In the genomic region with DNA sequence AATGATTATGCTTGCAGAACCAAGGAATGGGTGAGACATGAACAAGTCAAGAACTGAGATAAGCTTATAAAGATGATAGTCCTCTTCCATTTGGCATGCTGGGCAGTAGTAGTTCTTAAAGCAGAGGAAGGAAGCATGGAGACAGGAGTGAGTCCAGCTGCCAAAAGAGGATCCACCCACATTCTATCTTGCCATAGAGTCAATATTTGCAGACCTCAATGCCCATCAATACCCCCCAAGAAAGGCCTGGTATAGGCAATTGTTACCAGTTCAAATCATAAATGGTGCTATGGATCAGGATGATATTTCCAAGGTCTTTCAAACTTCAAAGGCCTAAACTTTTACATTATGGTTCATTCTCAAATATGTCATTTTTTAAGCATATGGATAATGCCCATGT, we compare ENCODE assay signal across 21 cellular contexts. TPM values are rescaled to one million over a fixed set of nuclear protein-coding genes. Genes with fewer than 3 reads are reported as not detected.
DNase-seq lines count a peak whose midpoint lies in the region; ATAC-seq, FAIRE-seq and TF ChIP-seq lines count a peak whose summit lies in the region.
"Had no signal": no experiment of that assay in that cellular context is flagged by ENCODE, and none has a peak within 500 bp of the region (broad histone marks: within the 10 kb centered on the region; RNA-seq: fewer than 3 reads in every experiment).

No MANE protein-coding gene starts in this region.

- RAD21 ChIA-PET in GM12878 (lab: Charles Lee; ENCODE audit: unreplicated experiment), result interaction anchor here (0.7 to 12.3 kb wide), 7 partner anchors 9 to 48 kb away, joined by 4 to 189 read pairs (median 6); no protein-coding TSS in a partner anchor

- CTCF ChIA-PET in Calu3 (lab: Charles Lee) (no interaction called here), GM12878 (lab: Yijun Ruan, JAX) (interaction anchor here (0.8 to 11.3 kb wide), 9 partner anchors 10 to 207 kb away, joined by 3 to 117 read pairs (median 6); no protein-coding TSS in a partner anchor)

- H3K9ac ChIP-seq in GM12878 (ENCODE audit: control insufficient read depth, insufficient read depth, low read length), result no peak overlapping the region
- H3K9ac ChIP-seq: KMS-11 had no signal

- intact Hi-C loops in Calu3 (cut with micrococcal nuclease; ENCODE audit: unreplicated experiment), result loop anchor here (5.0 kb wide), 1 partner anchor 33 kb away; no protein-coding TSS in a partner anchor
- intact Hi-C loops in GM12878 (cut with micrococcal nuclease; ENCODE audit: unreplicated experiment), result loop anchor here (5.0 kb wide), 1 partner anchor 83 kb away; no protein-coding TSS in a partner anchor

- TF ChIP-seq EP300 in GM12878 (IDR thresholded peaks at IDR 0.05; ENCODE audit: borderline replicate concordance in 1 of 2, control insufficient read depth in 1 of 2, low read depth in 2 of 2, low read length in 2 of 2), result no peak

- no peaks in the 10 kb centered on the region for H3K9me3 Mint-ChIP-seq in Calu3 (ENCODE audit: low read depth, unreplicated experiment)
- H3K9me3 Mint-ChIP-seq: CD4-positive, alpha-beta memory T cell had no signal

- H3K4me3 ChIP-seq in GM12878, result peak overlapping the region; percentile 36
- no peak overlapping the region for H3K4me3 ChIP-seq in osteoblast (ENCODE audit: insufficient read depth, low read length)

- H3K27me3 Mint-ChIP-seq in Calu3 (ENCODE audit: unreplicated experiment), result no peaks in the 10 kb centered on the region
- H3K27me3 Mint-ChIP-seq: CD4-positive, alpha-beta memory T cell had no signal

- no peak for TF ChIP-seq POLR2A in GM12878 (IDR thresholded peaks at IDR 0.05; ENCODE audit: low read depth, low read length)

- H3K27ac Mint-ChIP-seq in Calu3 (ENCODE audit: unreplicated experiment), result no peak overlapping the region

- H3K4me1 ChIP-seq in GM12878 (ENCODE audit: control insufficient read depth, insufficient read depth, low read length), result peaks cover 24% of the 10 kb centered on the region
- H3K4me1 ChIP-seq in osteoblast (ENCODE audit: insufficient read depth, low read length), result peaks cover 51% of the 10 kb centered on the region

- no peaks in the 10 kb centered on the region; the same call in 2 of the 3 replicates for H3K9me3 ChIP-seq in GM12878 (replicated peaks; ENCODE audit: control insufficient read depth, insufficient read depth, low read length)
- H3K9me3 ChIP-seq in osteoblast (ENCODE audit: low read depth, low read length), result no peaks in the 10 kb centered on the region

- DNase-seq in Calu3 (no peak), GM12878 (ENCODE audit: low read depth, low spot score) (no peak), osteoblast (ENCODE audit: insufficient read length, low spot score, missing footprints) (no peak), NCI-H226 (no peak)
- DNase-seq: C1 segment of cervical spinal cord; CD4-positive, alpha-beta memory T cell; COR-L47; HCEC 1CT; IMR-90; NCI-H1092; NCI-H1417 treated with DMSO at 0.1 percent for 48 hours; NCI-H187 treated with DMSO at 0.1 percent for 48 hours; NCI-H2171 treated with DMSO at 0.1 percent for 48 hours; NCI-H524; NCI-H748 treated with DMSO at 0.1 percent for 48 hours had no signal

- in situ Hi-C loops in GM12878 (cut with MboI), result no loop called here

- peaks cover 64% of the 10 kb centered on the region for H3K36me3 Mint-ChIP-seq in Calu3 (ENCODE audit: insufficient read depth, unreplicated experiment)

- TF ChIP-seq CTCF in Calu3 (IDR thresholded peaks at IDR 0.05; ENCODE audit: unreplicated experiment) (no peak), GM12878 (IDR thresholded peaks at IDR 0.05 in 2 of 3, conservative IDR thresholded peaks at IDR 0.05 in 1 of 3; ENCODE audit: control insufficient read depth in 2 of 3, extremely low read depth in 1 of 3, insufficient read depth in 1 of 3, low read depth in 3 of 3, low read length in 3 of 3) (no peak), osteoblast (IDR thresholded peaks at IDR 0.05; ENCODE audit: extremely low read depth, low read depth, low read length) (no peak)

- peaks cover 49% of the 10 kb centered on the region for H3K4me1 Mint-ChIP-seq in Calu3 (ENCODE audit: low read depth, unreplicated experiment)

- H3K36me3 ChIP-seq in GM12878 (ENCODE audit: control insufficient read depth in 2 of 2, insufficient read depth in 2 of 2, low read length in 1 of 2), result no peaks in the 10 kb centered on the region; a peak in 1 of 4 replicates
- no peaks in the 10 kb centered on the region for H3K36me3 ChIP-seq in osteoblast (ENCODE audit: insufficient read depth, low read length)

- no peak for TF ChIP-seq RAD21 in GM12878 (IDR thresholded peaks at IDR 0.05; ENCODE audit: insufficient read depth, low read depth, low read length)

- H3K4me3 Mint-ChIP-seq in Calu3 (ENCODE audit: low read depth, unreplicated experiment), result peak overlapping the region; percentile 9
- H3K4me3 Mint-ChIP-seq: CD4-positive, alpha-beta memory T cell had no signal

- SMC1A ChIA-PET in GM12878 (lab: Charles Lee; ENCODE audit: uncharacterized antibody, unreplicated experiment), result interaction anchor here (0.6 to 17.6 kb wide), 13 partner anchors 9 to 107 kb away, joined by 3 to 434 read pairs (median 6); no protein-coding TSS in a partner anchor

- H3K79me2 ChIP-seq in GM12878 (ENCODE audit: control insufficient read depth, insufficient read depth, low read length) (peaks cover 96% of the 10 kb centered on the region), osteoblast (ENCODE audit: insufficient read depth, low read length) (peaks cover 88% of the 10 kb centered on the region)

- ATAC-seq in GM18519 (IDR thresholded peaks at IDR 0.05; ENCODE audit: low FRiP score, unreplicated experiment), result peak; percentile 2
- ATAC-seq in GM12878, result no peak; the same call in 2 of the 3 replicates
- ATAC-seq in HG03196 (IDR thresholded peaks at IDR 0.05; ENCODE audit: unreplicated experiment), result no peak
- ATAC-seq in GM21825 (IDR thresholded peaks at IDR 0.05; ENCODE audit: unreplicated experiment), result no peak

- peak overlapping the region; percentile 34; the same call in 1 of the 2 replicates for H3K27ac ChIP-seq in GM12878 (ENCODE audit: control insufficient read depth, insufficient read depth)
- no peak overlapping the region for H3K27ac ChIP-seq in osteoblast (ENCODE audit: low read depth, low read length)
- H3K27ac ChIP-seq: KMS-11 had no signal

- no peak for FAIRE-seq in GM12878 (lab: Jason Lieb, UNC)
- FAIRE-seq: G401.6, H1 had no signal

- POLR2A ChIA-PET in GM12878 (lab: Charles Lee), result interaction anchor here (0.7 to 8.6 kb wide), 8 partner anchors 10 to 108 kb away, joined by 3 to 115 read pairs (median 6); no protein-coding TSS in a partner anchor

- H2AFZ ChIP-seq in GM12878 (ENCODE audit: control insufficient read depth, low read depth, low read length) (no peak overlapping the region), osteoblast (ENCODE audit: low read length) (no peak overlapping the region)

- H3K4me2 ChIP-seq in GM12878 (ENCODE audit: control insufficient read depth, insufficient read depth) (peak overlapping the region; percentile 68), osteoblast (ENCODE audit: insufficient read depth, low read length) (peak overlapping the region; percentile 1)
- H3K4me2 ChIP-seq: KMS-11 had no signal

- BruUV-seq in Calu3 (replicated peaks; lab: Mats Ljungman, UMichigan), result no TSS peak
- BruUV-seq in GM12878 (replicated peaks; lab: Mats Ljungman, UMichigan), result no TSS peak

- H3K27me3 ChIP-seq in GM12878 (replicated peaks in 1 of 2; ENCODE audit: control insufficient read depth in 2 of 2, insufficient read depth in 2 of 2, low read length in 1 of 2) (no peaks in the 10 kb centered on the region), osteoblast (ENCODE audit: insufficient read depth, low read length) (no peaks in the 10 kb centered on the region)

- H4K20me1 ChIP-seq in GM12878 (ENCODE audit: control insufficient read depth, insufficient read depth), result no peaks in the 10 kb centered on the region
- H4K20me1 ChIP-seq in osteoblast (ENCODE audit: insufficient read depth, low read length), result peaks cover 3% of the 10 kb centered on the region

TF ChIP-seq in GM12878, 131 proteins besides CTCF, POLR2A, EP300 and RAD21 (continues in another document):
- no peak for TF ChIP-seq NFXL1 (IDR thresholded peaks at IDR 0.05; ENCODE audit: borderline replicate concordance)
- no peak for TF ChIP-seq CREM (IDR thresholded peaks at IDR 0.05; ENCODE audit: low read depth)
- TF ChIP-seq IKZF1 (conservative IDR thresholded peaks at IDR 0.05), result no peak
- no peak for TF ChIP-seq NKRF (conservative IDR thresholded peaks at IDR 0.05)
- no peak for TF ChIP-seq BCL11A (IDR thresholded peaks at IDR 0.05; ENCODE audit: low read depth, low read length)

RNA-seq across cellular contexts. Expression of gene ARHGAP18, which starts 4.8 kb away (rescaled TPM):
- total RNA-seq in Calu3 (2022) (64.5 and 65.6 TPM in 2 replicates), GM12878 (2014; rRNA removed) (32.4 and 39.0 TPM in 2 replicates), GM12878 (2014; rRNA removed; fragmentation: Illumina TruSeq; extraction: Trizol) (52.1 and 52.2 TPM in 2 replicates), GM12878 (2021) (32.3 and 35.0 TPM in 2 replicates), osteoblast (16.8 and 21.0 TPM in 2 replicates)
- total RNA-seq in GM12878 (2013; cell fraction: nucleolus; rRNA removed), result 71.9 and 73.5 TPM in 2 replicates
- 11.8 TPM for polyA plus RNA-seq in GM12878 (2011; ENCODE audit: low read depth)
- polyA plus RNA-seq in GM12878 (2011; rRNA removed) (37.7 and 62.0 TPM in 2 replicates), GM12878 (2014; fragmentation: Illumina TruSeq; extraction: Trizol) (37.5 and 45.8 TPM in 2 replicates), GM12878 (2014; fragmentation: Nextera tagmentation; extraction: Ambion mirVana) (10 to 100 TPM; 24.9 to 28.0 TPM), GM12878 (2014; rRNA removed) (14.8 and 18.2 TPM in 2 replicates), GM12878 (2016; fragmentation: Nextera tagmentation; extraction: Ambion mirVana) (10 to 100 TPM; 29.7 to 31.1 TPM)
- polyA plus RNA-seq in GM12878 (2011; cell fraction: cytosol; rRNA removed), result 12.4 and 14.5 TPM in 2 replicates
- polyA plus RNA-seq in GM12878 (2011; cell fraction: nucleus; rRNA removed), result 14.1 and 17.3 TPM in 2 replicates
- 20.8 and 37.4 TPM in 2 replicates for polyA plus RNA-seq in GM12878 (2012)
- polyA minus RNA-seq in GM12878 (2011; rRNA and poly(A)+ RNA removed), result 37.0 and 39.1 TPM in 2 replicates
- polyA minus RNA-seq in GM12878 (2011; cell fraction: cytosol; rRNA and poly(A)+ RNA removed), result 17.6 and 19.8 TPM in 2 replicates
- polyA minus RNA-seq in GM12878 (2011; cell fraction: nucleus; rRNA and poly(A)+ RNA removed), result 38.1 and 42.7 TPM in 2 replicates
